30 cellular contexts compared by ENCODE assay signal in the genomic region with DNA sequence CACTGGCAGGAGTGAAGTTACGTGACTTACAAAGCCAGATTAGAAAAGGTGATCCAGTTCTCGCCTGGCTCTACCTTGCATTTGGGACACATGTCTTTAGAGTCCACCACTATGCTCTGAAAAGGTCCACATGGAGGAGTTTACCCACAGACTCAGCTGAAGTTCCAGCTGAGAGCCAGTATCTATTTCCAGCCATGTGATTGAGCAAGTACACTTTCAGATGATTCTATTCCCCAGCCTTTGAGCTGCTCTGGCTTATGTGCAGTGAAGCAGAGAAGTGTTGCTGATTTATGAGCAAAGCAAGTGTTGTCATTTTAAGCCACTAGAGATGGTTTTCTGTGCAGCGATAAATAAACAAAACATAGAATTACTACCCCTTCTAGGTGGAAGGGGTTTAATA.
DNase-seq lines count a peak whose midpoint lies in the region; FAIRE-seq and TF ChIP-seq lines count a peak whose summit lies in the region.
"Had no signal": no experiment of that assay in that cellular context is flagged by ENCODE, and none has a peak within 500 bp of the region (broad histone marks: within the 10 kb centered on the region; RNA-seq: fewer than 3 reads in every experiment).

No MANE protein-coding gene starts in this region.

- peak; percentile 50 for FAIRE-seq in bronchial epithelial cell (lab: Jason Lieb, UNC)
- FAIRE-seq: HepG2, pancreas had no signal

- DNase-seq in NCI-H2171 treated with DMSO at 0.1 percent for 48 hours (lab: John Stamatoyannopoulos, UW) (peak; percentile 43), NCI-H2171 (lab: John Stamatoyannopoulos, UW) (no peak), NCI-H2029 (lab: John Stamatoyannopoulos, UW) (peak; percentile 46), bronchial epithelial cell (ENCODE audit: low read depth) (no peak), HAP-1 (ENCODE audit: low spot score in 2 of 2) (no peak), posterior cingulate gyrus (no peak)
- DNase-seq in effector CD4-positive, alpha-beta T cell, result no peak
- DNase-seq: activated CD4-positive, alpha-beta memory T cell treated with anti-CD3 and anti-CD28 coated beads, Interleukin-2, amount 10 ng/mL, durations not matched to agents 7 days and 5 days; activated CD4-positive, alpha-beta T cell treated with anti-CD3 and anti-CD28 coated beads for 1 hour; activated CD8-positive, alpha-beta memory T cell treated with anti-CD3 and anti-CD28 coated beads, Interleukin-2, amount 50 U/mL, for 48 hours; activated naive CD4-positive, alpha-beta T cell treated with anti-CD3 and anti-CD28 coated beads, Interleukin-2, amount 10 ng/mL, durations not matched to agents 7 days and 5 days; adrenal gland; CD8-positive, alpha-beta T cell; endodermal cell; foreskin fibroblast; GDM1; HCEC 1CT; left ventricle myocardium superior; mesendoderm; MM.1S; NCI-H1694; NCI-H446; pancreas; PC-3; right cardiac atrium; spleen; stimulated activated CD4-positive, alpha-beta T cell treated with anti-CD3 and anti-CD28 coated beads, Interleukin-2, amount 100 ng/mL, for 24 hours; stimulated activated naive CD8-positive, alpha-beta T cell treated with anti-CD3 and anti-CD28 coated beads, Interleukin-15, Interleukin-2, amounts not matched to agents 100 U/mL and 50 U/mL, for 24 hours had no signal

- no peaks in the 10 kb centered on the region for H3K4me1 ChIP-seq in HAP-1
- H3K4me1 ChIP-seq: adrenal gland, esophagus muscularis mucosa, pancreas, spleen had no signal

- H3K9me3 ChIP-seq in HAP-1, result no peaks in the 10 kb centered on the region
- H3K9me3 ChIP-seq: adrenal gland, esophagus muscularis mucosa, pancreas, spleen had no signal

- no peaks in the 10 kb centered on the region for H3K36me3 ChIP-seq in bronchial epithelial cell (ENCODE audit: control insufficient read depth, insufficient read depth, low read length)
- H3K36me3 ChIP-seq in HAP-1 (replicated peaks), result no peaks in the 10 kb centered on the region
- H3K36me3 ChIP-seq: adrenal gland, esophagus muscularis mucosa, pancreas, spleen had no signal

- no peak for TF ChIP-seq CTCF in bronchial epithelial cell (IDR thresholded peaks at IDR 0.05; ENCODE audit: insufficient read depth, low read length, severe bottlenecking)

- in situ Hi-C loops in HAP-1 (cut with MboI; ENCODE audit: low sequenced_read_pairs), result no loop called here

- H3K27me3 ChIP-seq in bronchial epithelial cell (ENCODE audit: control insufficient read depth, insufficient read depth, low read length) (no peaks in the 10 kb centered on the region), HAP-1 (ENCODE audit: low read depth) (no peaks in the 10 kb centered on the region)
- H3K27me3 ChIP-seq: adrenal gland, esophagus muscularis mucosa, pancreas, spleen had no signal

- intact Hi-C loops in posterior cingulate gyrus (cut with DNase I), result no loop called here

- H3K4me3 ChIP-seq in bronchial epithelial cell (ENCODE audit: low read depth, low read length) (no peak overlapping the region), HAP-1 (no peak overlapping the region)
- H3K4me3 ChIP-seq: adrenal gland, esophagus muscularis mucosa, pancreas, spleen had no signal

Comparison
In these comparisons a context has a peak if more than half of its experiments do, and no peak if none do; other contexts are left out.
1. DNase-seq: peak in NCI-H2171 treated with DMSO at 0.1 percent for 48 hours (single experiment) and NCI-H2029 (single experiment); none in NCI-H2171 (single experiment), bronchial epithelial cell (single experiment), HAP-1 (0 of 2), effector CD4-positive, alpha-beta T cell (single experiment) and posterior cingulate gyrus (0 of 10).